21 cellular contexts compared by ENCODE assay signal in the genomic region with DNA sequence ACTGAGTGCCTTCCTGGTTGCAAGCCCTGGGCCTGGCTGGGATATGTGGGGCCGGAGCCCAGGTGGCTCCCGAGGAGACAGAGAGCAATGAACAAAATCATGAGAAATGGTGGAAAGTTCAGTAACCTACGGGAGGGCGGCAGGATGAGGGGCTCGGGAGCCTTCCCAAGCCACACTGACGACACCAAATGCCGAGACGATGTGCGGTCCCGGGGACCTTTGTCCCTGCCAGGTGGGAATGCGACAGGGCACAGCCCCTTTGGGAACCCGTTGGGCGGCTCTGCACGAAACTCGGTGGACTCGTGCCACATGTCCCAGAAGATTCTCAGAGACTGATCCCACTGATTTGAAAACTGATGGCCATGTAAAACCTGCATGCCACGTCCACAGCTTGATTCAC.
"Had no signal": no experiment of that assay in that cellular context is flagged by ENCODE, and none has a peak within 500 bp of the region (broad histone marks: within the 10 kb centered on the region; RNA-seq: fewer than 3 reads in every experiment).

No MANE protein-coding gene starts in this region.

- ATAC-seq: Panc1, PC-3, SK-N-SH treated with all-trans-retinoic acid at 6 μM for 48 hours had no signal

- H3K27ac ChIP-seq: HL-60, RWPE1 had no signal

- DNase-seq: KBM-7, MV-4-11, NCI-H1048, NCI-H1105, NCI-H1417, NCI-H1436 treated with DMSO at 0.1 percent for 48 hours, NCI-H1694, NCI-H187 treated with DMSO at 0.1 percent for 48 hours, NCI-H2029 treated with DMSO at 0.1 percent for 48 hours, NCI-H2171 treated with DMSO at 0.1 percent for 48 hours, NCI-H345, NCI-H524 treated with DMSO at 0.1 percent for 48 hours, NCI-H69, NCI-H774, PC-3, SHP77, T-helper 1 cell had no signal
